Comparison of ENCODE assay signal across 1 cellular context in genomic region chr15:74843445-74843828, GRCh38.
TF ChIP-seq lines count a peak whose summit lies in the region.

No MANE protein-coding gene starts in this region.

TF ChIP-seq in K562, 482 proteins besides CTCF, POLR2A, EP300 and RAD21 (continued from another document and continues in another):
- TF ChIP-seq, protein P1, sequence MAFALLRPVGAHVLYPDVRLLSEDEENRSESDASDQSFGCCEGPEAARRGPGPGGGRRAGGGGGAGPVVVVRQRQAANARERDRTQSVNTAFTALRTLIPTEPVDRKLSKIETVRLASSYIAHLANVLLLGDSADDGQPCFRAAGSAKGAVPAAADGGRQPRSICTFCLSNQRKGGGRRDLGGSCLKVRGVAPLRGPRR (CRISPR knock-in tag; IDR thresholded peaks at IDR 0.05), result no peak
- TF ChIP-seq IFI16 (CRISPR knock-in tag; IDR thresholded peaks at IDR 0.05) (no peak), ZNF277 (CRISPR knock-in tag; IDR thresholded peaks at IDR 0.05; ENCODE audit: borderline replicate concordance) (no peak), PCBP1 (IDR thresholded peaks at IDR 0.05; ENCODE audit: low read depth, low read length, poor library complexity, severe bottlenecking) (no peak), ZNF121 (CRISPR knock-in tag; conservative IDR thresholded peaks at IDR 0.05) (no peak), ZFP1 (CRISPR knock-in tag; IDR thresholded peaks at IDR 0.05) (no peak), KAT7 (CRISPR knock-in tag; IDR thresholded peaks at IDR 0.05; ENCODE audit: borderline replicate concordance) (no peak), FIP1L1 (IDR thresholded peaks at IDR 0.05; ENCODE audit: low read depth, low read length, poor library complexity, severe bottlenecking) (peak; percentile 14), E4F1 (CRISPR knock-in tag; IDR thresholded peaks at IDR 0.05; ENCODE audit: borderline replicate concordance) (no peak), SAFB (IDR thresholded peaks at IDR 0.05; ENCODE audit: borderline replicate concordance, low read depth, low read length) (no peak), FOXP1 (CRISPR knock-in tag; IDR thresholded peaks at IDR 0.05) (0 out of 2 replicates have a peak, but pooled peaks have one; percentile 1), SNRNP70 (optimal IDR thresholded peaks at IDR 0.05; ENCODE audit: low read depth, low read length) (no peak), PHF20 (IDR thresholded peaks at IDR 0.05; ENCODE audit: partially characterized antibody) (peak; percentile 32), ZNF384 (IDR thresholded peaks at IDR 0.05; ENCODE audit: low read depth, low read length) (no peak), ZNF644 (tag; IDR thresholded peaks at IDR 0.05; ENCODE audit: low read depth) (0 out of 2 replicates have a peak, but pooled peaks have one; percentile 31), KLF1 (tag; IDR thresholded peaks at IDR 0.05) (no peak), ZNF707 (CRISPR knock-in tag; conservative IDR thresholded peaks at IDR 0.05) (no peak), NFE2 (IDR thresholded peaks at IDR 0.05; ENCODE audit: low read depth) (no peak), PHB2 (IDR thresholded peaks at IDR 0.05; ENCODE audit: low read depth) (no peak), E2F4 (CRISPR knock-in tag; IDR thresholded peaks at IDR 0.05; ENCODE audit: low read depth) (no peak), SIN3A (IDR thresholded peaks at IDR 0.05; ENCODE audit: borderline replicate concordance in 2 of 2, control insufficient read depth in 1 of 2, low read depth in 2 of 2, low read length in 2 of 2) (no peak), NCOR1 (IDR thresholded peaks at IDR 0.05) (no peak), PURB (CRISPR knock-in tag; IDR thresholded peaks at IDR 0.05; ENCODE audit: low read depth) (no peak)
- TF ChIP-seq, protein P2, sequence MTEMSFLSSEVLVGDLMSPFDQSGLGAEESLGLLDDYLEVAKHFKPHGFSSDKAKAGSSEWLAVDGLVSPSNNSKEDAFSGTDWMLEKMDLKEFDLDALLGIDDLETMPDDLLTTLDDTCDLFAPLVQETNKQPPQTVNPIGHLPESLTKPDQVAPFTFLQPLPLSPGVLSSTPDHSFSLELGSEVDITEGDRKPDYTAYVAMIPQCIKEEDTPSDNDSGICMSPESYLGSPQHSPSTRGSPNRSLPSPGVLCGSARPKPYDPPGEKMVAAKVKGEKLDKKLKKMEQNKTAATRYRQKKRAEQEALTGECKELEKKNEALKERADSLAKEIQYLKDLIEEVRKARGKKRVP (CRISPR knock-in tag; IDR thresholded peaks at IDR 0.05), result no peak
- TF ChIP-seq, protein P3, sequence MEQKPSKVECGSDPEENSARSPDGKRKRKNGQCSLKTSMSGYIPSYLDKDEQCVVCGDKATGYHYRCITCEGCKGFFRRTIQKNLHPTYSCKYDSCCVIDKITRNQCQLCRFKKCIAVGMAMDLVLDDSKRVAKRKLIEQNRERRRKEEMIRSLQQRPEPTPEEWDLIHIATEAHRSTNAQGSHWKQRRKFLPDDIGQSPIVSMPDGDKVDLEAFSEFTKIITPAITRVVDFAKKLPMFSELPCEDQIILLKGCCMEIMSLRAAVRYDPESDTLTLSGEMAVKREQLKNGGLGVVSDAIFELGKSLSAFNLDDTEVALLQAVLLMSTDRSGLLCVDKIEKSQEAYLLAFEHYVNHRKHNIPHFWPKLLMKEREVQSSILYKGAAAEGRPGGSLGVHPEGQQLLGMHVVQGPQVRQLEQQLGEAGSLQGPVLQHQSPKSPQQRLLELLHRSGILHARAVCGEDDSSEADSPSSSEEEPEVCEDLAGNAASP (IDR thresholded peaks at IDR 0.05), result no peak
- TF ChIP-seq, protein P4, sequence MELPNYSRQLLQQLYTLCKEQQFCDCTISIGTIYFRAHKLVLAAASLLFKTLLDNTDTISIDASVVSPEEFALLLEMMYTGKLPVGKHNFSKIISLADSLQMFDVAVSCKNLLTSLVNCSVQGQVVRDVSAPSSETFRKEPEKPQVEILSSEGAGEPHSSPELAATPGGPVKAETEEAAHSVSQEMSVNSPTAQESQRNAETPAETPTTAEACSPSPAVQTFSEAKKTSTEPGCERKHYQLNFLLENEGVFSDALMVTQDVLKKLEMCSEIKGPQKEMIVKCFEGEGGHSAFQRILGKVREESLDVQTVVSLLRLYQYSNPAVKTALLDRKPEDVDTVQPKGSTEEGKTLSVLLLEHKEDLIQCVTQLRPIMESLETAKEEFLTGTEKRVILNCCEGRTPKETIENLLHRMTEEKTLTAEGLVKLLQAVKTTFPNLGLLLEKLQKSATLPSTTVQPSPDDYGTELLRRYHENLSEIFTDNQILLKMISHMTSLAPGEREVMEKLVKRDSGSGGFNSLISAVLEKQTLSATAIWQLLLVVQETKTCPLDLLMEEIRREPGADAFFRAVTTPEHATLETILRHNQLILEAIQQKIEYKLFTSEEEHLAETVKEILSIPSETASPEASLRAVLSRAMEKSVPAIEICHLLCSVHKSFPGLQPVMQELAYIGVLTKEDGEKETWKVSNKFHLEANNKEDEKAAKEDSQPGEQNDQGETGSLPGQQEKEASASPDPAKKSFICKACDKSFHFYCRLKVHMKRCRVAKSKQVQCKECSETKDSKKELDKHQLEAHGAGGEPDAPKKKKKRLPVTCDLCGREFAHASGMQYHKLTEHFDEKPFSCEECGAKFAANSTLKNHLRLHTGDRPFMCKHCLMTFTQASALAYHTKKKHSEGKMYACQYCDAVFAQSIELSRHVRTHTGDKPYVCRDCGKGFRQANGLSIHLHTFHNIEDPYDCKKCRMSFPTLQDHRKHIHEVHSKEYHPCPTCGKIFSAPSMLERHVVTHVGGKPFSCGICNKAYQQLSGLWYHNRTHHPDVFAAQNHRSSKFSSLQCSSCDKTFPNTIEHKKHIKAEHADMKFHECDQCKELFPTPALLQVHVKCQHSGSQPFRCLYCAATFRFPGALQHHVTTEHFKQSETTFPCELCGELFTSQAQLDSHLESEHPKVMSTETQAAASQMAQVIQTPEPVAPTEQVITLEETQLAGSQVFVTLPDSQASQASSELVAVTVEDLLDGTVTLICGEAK (IDR thresholded peaks at IDR 0.05), result 0 out of 2 replicates have a peak, but pooled peaks have one; percentile 13
- TF ChIP-seq, protein P4 (CRISPR knock-in tag; IDR thresholded peaks at IDR 0.05), result no peak
